Comparison of ENCODE assay signal across 8 cellular contexts in genomic region chr12:30694971-30695326, GRCh38. TPM values are rescaled to one million over a fixed set of nuclear protein-coding genes. Genes with fewer than 3 reads are reported as not detected.
DNase-seq lines count a peak whose midpoint lies in the region; ATAC-seq, FAIRE-seq and TF ChIP-seq lines count a peak whose summit lies in the region.

No MANE protein-coding gene starts in this region.

- DNase-seq in A673 (ENCODE audit: low spot score), result peak; percentile 43
- peak; percentile 44 for DNase-seq in GM03348 (ENCODE audit: low spot score)
- no peak for DNase-seq in Panc1 (ENCODE audit: low read depth, low spot score)
- DNase-seq in cerebellum (ENCODE audit: low spot score), result peak; percentile 61
- no peak for DNase-seq in stimulated activated naive B cell treated with anti-CD40 and anti-IgM and Interleukin-4, amounts not matched to agents 10 μg/mL and 1 μg/mL and 100 μg/mL, for 72 hours
- no peak for DNase-seq in frontal cortex (ENCODE audit: low spot score in 2 of 2)

- H3K4me1 ChIP-seq in A673 (ENCODE audit: insufficient read depth, low read length, poor library complexity, severe bottlenecking) (peaks cover 11% of the 10 kb centered on the region), Panc1 (ENCODE audit: control insufficient read depth, insufficient read depth, low read length) (peaks cover 28% of the 10 kb centered on the region)

- peaks cover 0 to 3% of the 10 kb centered on the region in 2 donors for H3K36me3 Mint-ChIP-seq in stimulated activated naive B cell treated with anti-CD40 and anti-IgM and Interleukin-4, amounts not matched to agents 10 μg/mL and 1 μg/mL and 100 μg/mL, for 72 hours

- H3K9me3 ChIP-seq in A673 (ENCODE audit: low read depth, low read length, poor library complexity, severe bottlenecking) (no peaks in the 10 kb centered on the region), Panc1 (ENCODE audit: control insufficient read depth, insufficient read depth, low read depth, low read length) (no peaks in the 10 kb centered on the region)

- FAIRE-seq in frontal cortex (lab: Jason Lieb, UNC), result no peak

- BruUV-seq in A673 (replicated peaks; lab: Mats Ljungman, UMichigan) (no TSS peak), Panc1 (replicated peaks; lab: Mats Ljungman, UMichigan) (no TSS peak)

- POLR2A ChIA-PET in A673 (lab: Charles Lee; ENCODE audit: low non-redundant PET) (no interaction called here), Panc1 (lab: Charles Lee) (no interaction called here)

- H3K27ac ChIP-seq in A673 (ENCODE audit: low read depth, low read length, poor library complexity, severe bottlenecking) (peak overlapping the region; percentile 81), Panc1 (ENCODE audit: low read length) (peak overlapping the region; percentile 96), layer of hippocampus (ENCODE audit: low read depth, low read length) (peak overlapping the region; percentile 63)

- in situ Hi-C loops in Panc1 (cut with HindIII; ENCODE audit: low pct_unique_long_range_greater_than_20kb, low sequenced_read_pairs), result no loop called here

- no peaks in the 10 kb centered on the region for H3K9me3 Mint-ChIP-seq in stimulated activated naive B cell treated with anti-CD40 and anti-IgM and Interleukin-4, amounts not matched to agents 10 μg/mL and 1 μg/mL and 100 μg/mL, for 72 hours

- H3K27ac Mint-ChIP-seq in stimulated activated naive B cell treated with anti-CD40 and anti-IgM and Interleukin-4, amounts not matched to agents 10 μg/mL and 1 μg/mL and 100 μg/mL, for 72 hours, result peak overlapping the region; percentile 92

- TF ChIP-seq CTCF in A673 (conservative IDR thresholded peaks at IDR 0.05; ENCODE audit: low read depth, low read length) (no peak), Panc1 (IDR thresholded peaks at IDR 0.05) (no peak)

- H3K4me1 Mint-ChIP-seq in stimulated activated naive B cell treated with anti-CD40 and anti-IgM and Interleukin-4, amounts not matched to agents 10 μg/mL and 1 μg/mL and 100 μg/mL, for 72 hours, result peaks cover 18 to 38% of the 10 kb centered on the region in 2 donors

- H3K36me3 ChIP-seq in A673 (ENCODE audit: insufficient read depth, low read length, poor library complexity, severe bottlenecking), result no peaks in the 10 kb centered on the region
- H3K36me3 ChIP-seq in Panc1 (ENCODE audit: control insufficient read depth, insufficient read depth, low read length), result no peaks in the 10 kb centered on the region; the same call in 1 of the 2 replicates

- intact Hi-C loops in A673 (cut with micrococcal nuclease; ENCODE audit: unreplicated experiment) (loop anchor here (5.0 kb wide), 1 partner anchor 97 kb away; no protein-coding TSS in a partner anchor), Panc1 (cut with micrococcal nuclease; ENCODE audit: unreplicated experiment) (no loop called here)

- H3K4me3 Mint-ChIP-seq in stimulated activated naive B cell treated with anti-CD40 and anti-IgM and Interleukin-4, amounts not matched to agents 10 μg/mL and 1 μg/mL and 100 μg/mL, for 72 hours, result peak overlapping the region; percentile 91 to 96

- H3K4me3 ChIP-seq in A673 (ENCODE audit: low read depth, low read length, poor library complexity, severe bottlenecking), result peak overlapping the region; percentile 83
- peak overlapping the region; percentile 95 for H3K4me3 ChIP-seq in Panc1 (ENCODE audit: low read depth in 2 of 2, low read length in 2 of 2)

- CTCF ChIA-PET in A673 (lab: Charles Lee) (no interaction called here), Panc1 (lab: Charles Lee) (no interaction called here)

- peak; percentile 26 for ATAC-seq in HG03103 (IDR thresholded peaks at IDR 0.05; ENCODE audit: low read depth, unreplicated experiment)
- peak; percentile 71 for ATAC-seq in Panc1
- ATAC-seq in stimulated activated naive B cell treated with anti-CD40 and anti-IgM and Interleukin-4, amounts not matched to agents 10 μg/mL and 1 μg/mL and 100 μg/mL, for 72 hours (replicated peaks), result peak; percentile 22 to 33

- no peaks in the 10 kb centered on the region for H3K27me3 ChIP-seq in A673 (replicated peaks; ENCODE audit: insufficient read depth, low read depth, low read length, poor library complexity)
- H3K27me3 ChIP-seq in Panc1 (ENCODE audit: control insufficient read depth, insufficient read depth, low read length), result no peaks in the 10 kb centered on the region
- no peaks in the 10 kb centered on the region for H3K27me3 ChIP-seq in layer of hippocampus (ENCODE audit: control insufficient read depth, insufficient read depth, low read length)

- H3K27me3 Mint-ChIP-seq in stimulated activated naive B cell treated with anti-CD40 and anti-IgM and Interleukin-4, amounts not matched to agents 10 μg/mL and 1 μg/mL and 100 μg/mL, for 72 hours, result peaks cover 0 to 5% of the 10 kb centered on the region in 2 donors

RNA-seq across cellular contexts. Expression of gene IPO8, which starts 0.7 kb away (rescaled TPM):
- 37.9 and 42.7 TPM in 2 replicates for total RNA-seq in A673 (2021)
- 46.6 TPM for total RNA-seq in Panc1 (2021; ENCODE audit: unreplicated experiment)
- 33.4 TPM for polyA plus RNA-seq in Panc1 (2012; ENCODE audit: insufficient read length)
- 36.1 TPM for total RNA-seq in cerebellum
- total RNA-seq in frontal cortex, result 31.8 TPM

RNA-seq across cellular contexts. Expression of gene CAPRIN2, which starts 59.8 kb away (rescaled TPM):
- 16.4 and 16.7 TPM in 2 replicates for total RNA-seq in A673 (2021)
- 28.6 TPM for total RNA-seq in Panc1 (2021; ENCODE audit: unreplicated experiment)
- 14.2 TPM for polyA plus RNA-seq in Panc1 (2012; ENCODE audit: insufficient read length)
- total RNA-seq in cerebellum, result 57.9 TPM
- total RNA-seq in frontal cortex, result 30.6 TPM

Comparison
In these comparisons a context has a peak if more than half of its experiments do, and no peak if none do; other contexts are left out.
1. DNase-seq: peak in A673 (single experiment), GM03348 (single experiment) and cerebellum (single experiment); none in Panc1 (single experiment), stimulated activated naive B cell treated with anti-CD40 and anti-IgM and Interleukin-4, amounts not matched to agents 10 μg/mL and 1 μg/mL and 100 μg/mL, for 72 hours (single experiment) and frontal cortex (0 of 2).
2. Peak in every context shown above with its lines, with median percentiles within 50 percentile points of each other: H3K27ac ChIP-seq and ATAC-seq.